In the genomic region with DNA sequence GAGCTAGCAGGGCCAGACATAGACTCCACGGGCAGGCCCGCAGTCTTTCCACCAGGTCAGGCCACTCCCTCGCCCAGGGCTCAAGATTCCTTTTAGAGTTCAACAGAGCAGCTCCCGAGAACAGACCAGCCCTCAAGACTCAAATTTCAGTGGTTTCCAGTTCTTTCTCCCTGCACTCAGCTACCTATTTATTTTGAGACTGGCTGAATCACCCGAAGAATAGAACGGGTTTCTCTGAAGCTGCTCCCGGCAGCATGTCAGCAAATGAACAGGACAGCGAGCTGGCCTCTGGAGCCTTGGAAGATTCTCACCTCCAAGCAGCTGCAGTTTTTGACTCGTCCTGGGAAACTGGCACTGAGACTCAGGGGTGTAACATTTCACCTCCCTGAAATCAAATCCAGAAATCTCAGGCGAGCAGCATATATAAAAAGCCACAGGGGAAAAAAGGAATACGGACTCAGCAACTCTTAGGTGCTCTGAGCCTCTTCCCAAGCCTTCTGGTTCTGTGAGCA, we compare ENCODE assay signal across 7 cellular contexts.
DNase-seq lines count a peak whose midpoint lies in the region; ATAC-seq, FAIRE-seq and TF ChIP-seq lines count a peak whose summit lies in the region.

No MANE protein-coding gene starts in this region.

- WGBS in small intestine, 3 donors, result 43 to 49% (median 45%) methylated on average over 11 of the region's 11 CpGs

- no peaks in the 10 kb centered on the region for H3K36me3 ChIP-seq in small intestine (ENCODE audit: control insufficient read depth in 2 of 2, insufficient read depth in 2 of 2, low read length in 2 of 2)

- H3K27me3 ChIP-seq in small intestine (ENCODE audit: control insufficient read depth in 2 of 2, insufficient read depth in 2 of 2, low read length in 2 of 2), result no peaks in the 10 kb centered on the region

- FAIRE-seq in small intestine (lab: Jason Lieb, UNC), result no peak
- no peak for FAIRE-seq in D721Med (lab: Jason Lieb, UNC)

- peak overlapping the region; percentile 62 for H3K4me3 Mint-ChIP-seq in HFFc6

- H3K4me1 Mint-ChIP-seq in HFFc6 (ENCODE audit: low read depth), result peaks cover 59% of the 10 kb centered on the region

- peaks cover 2 to 12% of the 10 kb centered on the region in 2 donors for H3K4me1 ChIP-seq in small intestine (ENCODE audit: control insufficient read depth in 2 of 2, insufficient read depth in 1 of 2, low read depth in 1 of 2, low read length in 1 of 2)

- peaks cover 53% of the 10 kb centered on the region for H3K36me3 Mint-ChIP-seq in HFFc6 (ENCODE audit: low read depth)

- no peak for TF ChIP-seq CTCF in HFFc6 (IDR thresholded peaks at IDR 0.05)
- no peak for TF ChIP-seq CTCF in D721Med (IDR thresholded peaks at IDR 0.05; ENCODE audit: insufficient read depth, missing control alignments)

- H3K27me3 Mint-ChIP-seq in HFFc6 (ENCODE audit: insufficient read depth), result peaks cover 7% of the 10 kb centered on the region

- no peak for ATAC-seq in HG02852 (IDR thresholded peaks at IDR 0.05; ENCODE audit: unreplicated experiment)

- H3K27ac ChIP-seq in small intestine (ENCODE audit: low read depth in 1 of 2, low read length in 1 of 2), result peak overlapping the region in 1 of 2 donors; percentile 36

- H3K9me3 Mint-ChIP-seq in HFFc6, result no peaks in the 10 kb centered on the region

- no peak overlapping the region for H3K4me3 ChIP-seq in small intestine (ENCODE audit: low read depth in 1 of 2, low read length in 2 of 2)

- DNase-seq in HFFc6 (peak; percentile 61), T1000 (lab: John Stamatoyannopoulos, UW) (peak; percentile 25), glomerular visceral epithelial cell (ENCODE audit: extremely low spot score) (peak; percentile 36), small intestine (peak; percentile 35), middle frontal gyrus (ENCODE audit: extremely low spot score, low spot score) (no peak), D721Med (ENCODE audit: insufficient read length, low spot score) (no peak)

- peak overlapping the region; percentile 85 for H3K27ac Mint-ChIP-seq in HFFc6

- H3K9me3 ChIP-seq in small intestine (ENCODE audit: control insufficient read depth, low read depth), result no peaks in the 10 kb centered on the region

Comparison
In these comparisons a context has a peak if more than half of its experiments do, and no peak if none do; other contexts are left out.
1. DNase-seq: peak in HFFc6 (single experiment), T1000 (single experiment), glomerular visceral epithelial cell (single experiment) and small intestine (single experiment); none in middle frontal gyrus (single experiment) and D721Med (single experiment).